ENCODE assay signal across 8 cellular contexts in genomic region chr5:173015240-173016068, GRCh38. TPM values are rescaled to one million over a fixed set of nuclear protein-coding genes. Genes with fewer than 3 reads are reported as not detected.
DNase-seq lines count a peak whose midpoint lies in the region; ATAC-seq and TF ChIP-seq lines count a peak whose summit lies in the region.
"Not testable (repeated sequence)": the region's sequence is repeated elsewhere in the genome, so short reads cannot be mapped to it uniquely, and the experiment has no call there.

No MANE protein-coding gene starts in this region.

- peaks cover 36% of the 10 kb centered on the region for H3K4me1 ChIP-seq in CD4-positive, alpha-beta memory T cell (ENCODE audit: insufficient read depth, low read length)
- H3K4me1 ChIP-seq in heart left ventricle (peaks cover 5 to 87% (median 33%) of the 10 kb centered on the region in 12 donors), mesendoderm (ENCODE audit: control insufficient read depth, low read depth, low read length) (peaks cover 13% of the 10 kb centered on the region), gastrocnemius medialis (peaks cover 44 to 57% of the 10 kb centered on the region in 2 donors), thyroid gland (peaks cover 70 to 73% of the 10 kb centered on the region in 2 donors)

- peak overlapping the region; percentile 32 to 89 (median 53) for H3K27ac Mint-ChIP-seq in CD4-positive, alpha-beta memory T cell
- H3K27ac Mint-ChIP-seq in activated naive CD4-positive, alpha-beta T cell treated with anti-CD3 and anti-CD28 coated beads for 36 hours = peak overlapping the region; percentile 68
- H3K27ac Mint-ChIP-seq in chondrocyte (ENCODE audit: unreplicated experiment) = peak overlapping the region; percentile 84

- H3K9me3 Mint-ChIP-seq in CD4-positive, alpha-beta memory T cell; activated naive CD4-positive, alpha-beta T cell treated with anti-CD3 and anti-CD28 coated beads for 36 hours; chondrocyte (ENCODE audit: low read depth): not testable (repeated sequence)

- not testable (repeated sequence) for H3K27me3 ChIP-seq in CD4-positive, alpha-beta memory T cell (ENCODE audit: insufficient read depth, low read length); heart left ventricle; mesendoderm (ENCODE audit: insufficient read depth, low read length, poor library complexity); gastrocnemius medialis; thyroid gland

- not testable (repeated sequence) for H2BK120ac ChIP-seq in mesendoderm (ENCODE audit: low read depth, low read length)

- H3K4me2 ChIP-seq in mesendoderm (ENCODE audit: low read length) = not testable (repeated sequence)

- peak overlapping the region; percentile 14 for H3K18ac ChIP-seq in mesendoderm (ENCODE audit: low read length)

- not testable (repeated sequence) for H3K79me1 ChIP-seq in mesendoderm (ENCODE audit: low read length)

- not testable (repeated sequence) for TF ChIP-seq CTCF in RWPE1 (conservative IDR thresholded peaks at IDR 0.05; ENCODE audit: low read depth); chondrocyte (IDR thresholded peaks at IDR 0.05); heart left ventricle (IDR thresholded peaks at IDR 0.05); gastrocnemius medialis (IDR thresholded peaks at IDR 0.05 in 4 of 5, conservative IDR thresholded peaks at IDR 0.05 in 1 of 5); thyroid gland (IDR thresholded peaks at IDR 0.05)

- H3K4me1 Mint-ChIP-seq in CD4-positive, alpha-beta memory T cell = peaks cover 32 to 60% (median 51%) of the 10 kb centered on the region in 4 donors
- peaks cover 51% of the 10 kb centered on the region for H3K4me1 Mint-ChIP-seq in activated naive CD4-positive, alpha-beta T cell treated with anti-CD3 and anti-CD28 coated beads for 36 hours (ENCODE audit: low read depth)
- H3K4me1 Mint-ChIP-seq in chondrocyte (ENCODE audit: low read depth) = peaks cover 38% of the 10 kb centered on the region

- H3K4me3 Mint-ChIP-seq in CD4-positive, alpha-beta memory T cell = peak overlapping the region in 1 of 8 donors; percentile 26
- H3K4me3 Mint-ChIP-seq in activated naive CD4-positive, alpha-beta T cell treated with anti-CD3 and anti-CD28 coated beads for 36 hours; chondrocyte (ENCODE audit: unreplicated experiment): not testable (repeated sequence)

- CTCF ChIA-PET in CD4-positive, alpha-beta memory T cell (lab: Charles Lee; ENCODE audit: partially characterized antibody) = not testable (repeated sequence)
- CTCF ChIA-PET in RWPE1 (lab: Yijun Ruan, JAX) = interaction anchor here (0.5 to 0.9 kb wide), 2 partner anchors 128 to 250 kb away, joined by 3 to 4 read pairs; no protein-coding TSS in a partner anchor
- CTCF ChIA-PET in activated naive CD4-positive, alpha-beta T cell treated with anti-CD3 and anti-CD28 coated beads for 36 hours (lab: Charles Lee) = interaction anchor here (0.8 to 1.3 kb wide), 4 partner anchors 9 to 31 kb away, joined by 3 to 6 read pairs (median 5); partner anchors contain the start of gene ATP6V0E1

- not testable (repeated sequence) for H3K27me3 Mint-ChIP-seq in CD4-positive, alpha-beta memory T cell; activated naive CD4-positive, alpha-beta T cell treated with anti-CD3 and anti-CD28 coated beads for 36 hours (ENCODE audit: low read depth); chondrocyte (ENCODE audit: low read depth)

- 90 to 92% (median 91%) methylated on average over 9 of the region's 9 CpGs for WGBS in heart left ventricle, 4 donors
- no CpG with 5 or more reads among the region's 9 CpGs for WGBS in mesendoderm (ENCODE audit: extremely low coverage, insufficient coverage, low lambda C conversion rate)
- 73 to 79% methylated on average over 8 to 9 of the region's 9 CpGs for WGBS in thyroid gland, 2 donors

- H3K4ac ChIP-seq in mesendoderm (ENCODE audit: low read depth, low read length) = not testable (repeated sequence)

- H4K8ac ChIP-seq in mesendoderm (ENCODE audit: low read depth, low read length) = not testable (repeated sequence)

- peak overlapping the region; percentile 54 for H3K56ac ChIP-seq in mesendoderm (ENCODE audit: low read length)

- H4K5ac ChIP-seq in mesendoderm (ENCODE audit: low read length) = not testable (repeated sequence)

- H3K4me3 ChIP-seq in CD4-positive, alpha-beta memory T cell (ENCODE audit: low read length in 2 of 2); heart left ventricle; mesendoderm (ENCODE audit: low read length); gastrocnemius medialis; thyroid gland (replicated peaks in 1 of 3): not testable (repeated sequence)

- TF ChIP-seq POLR2A in heart left ventricle (IDR thresholded peaks at IDR 0.05); gastrocnemius medialis (IDR thresholded peaks at IDR 0.05); thyroid gland (IDR thresholded peaks at IDR 0.05): not testable (repeated sequence)

- H3K36me3 Mint-ChIP-seq in CD4-positive, alpha-beta memory T cell = peaks cover 18 to 29% of the 10 kb centered on the region in 2 donors
- not testable (repeated sequence) for H3K36me3 Mint-ChIP-seq in activated naive CD4-positive, alpha-beta T cell treated with anti-CD3 and anti-CD28 coated beads for 36 hours (ENCODE audit: low read depth); chondrocyte (ENCODE audit: low read depth)

- POLR2A ChIA-PET in CD4-positive, alpha-beta memory T cell (lab: Charles Lee; ENCODE audit: partially characterized antibody) = interaction anchor here (0.6 to 1.6 kb wide), 3 partner anchors 19 to 85 kb away, joined by 3 to 6 read pairs (median 3); no protein-coding TSS in a partner anchor
- POLR2A ChIA-PET in RWPE1 (lab: Yijun Ruan, JAX; ENCODE audit: low non-redundant PET) = not testable (repeated sequence)

- ATAC-seq in heart left ventricle, gastrocnemius medialis: not testable (repeated sequence)

- not testable (repeated sequence) for DNase-seq in CD4-positive, alpha-beta memory T cell; RWPE1 (ENCODE audit: low spot score); activated naive CD4-positive, alpha-beta T cell treated with anti-CD3 and anti-CD28 coated beads for 36 hours; chondrocyte (ENCODE audit: low spot score); heart left ventricle; gastrocnemius medialis; thyroid gland
- peak; percentile 34 for DNase-seq in mesendoderm

- H3K79me2 ChIP-seq in mesendoderm (ENCODE audit: control insufficient read depth, insufficient read depth, low read length) = not testable (repeated sequence)

- H3K27ac ChIP-seq in CD4-positive, alpha-beta memory T cell (ENCODE audit: low read depth, low read length) = not testable (repeated sequence)
- H3K27ac ChIP-seq in RWPE1 (peak overlapping the region; percentile 33), heart left ventricle (peak overlapping the region in 11 of 12 donors; percentile 33 to 88 (median 78)), mesendoderm (ENCODE audit: low read depth, low read length) (peak overlapping the region; percentile 63), gastrocnemius medialis (peak overlapping the region; percentile 72 to 85 (median 76)), thyroid gland (peak overlapping the region; percentile 88 to 99 (median 90))

- not testable (repeated sequence) for H3K9ac ChIP-seq in mesendoderm (ENCODE audit: low read length)

- H3K9me3 ChIP-seq in CD4-positive, alpha-beta memory T cell (ENCODE audit: control insufficient read depth in 1 of 2, low read length in 2 of 2); heart left ventricle; gastrocnemius medialis; thyroid gland: not testable (repeated sequence)

- H3K23ac ChIP-seq in mesendoderm (ENCODE audit: low read length) = not testable (repeated sequence)

- H2AK5ac ChIP-seq in mesendoderm (ENCODE audit: low read length) = not testable (repeated sequence)

- in situ Hi-C loops in gastrocnemius medialis (cut with MboI; ENCODE audit: low sequenced_read_pairs in 4 of 4) = not testable (repeated sequence)

- not testable (repeated sequence) for H2BK15ac ChIP-seq in mesendoderm (replicated peaks; ENCODE audit: low read depth)

- H3K36me3 ChIP-seq in CD4-positive, alpha-beta memory T cell (ENCODE audit: insufficient read depth, low read length); heart left ventricle; mesendoderm (ENCODE audit: control insufficient read depth, insufficient read depth, low read length); gastrocnemius medialis; thyroid gland: not testable (repeated sequence)

- not testable (repeated sequence) for H2BK5ac ChIP-seq in mesendoderm (ENCODE audit: low read length)

- intact Hi-C loops in CD4-positive, alpha-beta memory T cell (cut with micrococcal nuclease); activated naive CD4-positive, alpha-beta T cell treated with anti-CD3 and anti-CD28 coated beads for 36 hours (cut with micrococcal nuclease); gastrocnemius medialis (cut with DNase I; ENCODE audit: low total_unique reads): not testable (repeated sequence)
- intact Hi-C loops in heart left ventricle (cut with DNase I) = loop anchor here in 3 of 10 donors (5.0 to 10.0 kb wide), 2 partner anchors 42 to 129 kb away; partner anchors contain the start of genes BNIP1 (in 2 of the 3) and CREBRF (in 1 of the 3)
- intact Hi-C loops in thyroid gland (cut with DNase I) = loop anchor here (10.0 kb wide), 1 partner anchor 129 kb away; the partner anchor contains the start of gene BNIP1

RNA-seq across cellular contexts. Expression of gene ATP6V0E1, which starts 31.9 kb away (rescaled TPM):
- total RNA-seq in CD4-positive, alpha-beta memory T cell = 100 to 1,000 TPM; 158 TPM
- 100 to 1,000 TPM; 450 to 559 TPM for polyA plus RNA-seq in CD4-positive, alpha-beta memory T cell
- 10 to 100 TPM; 70.9 to 71.9 TPM for total RNA-seq in activated naive CD4-positive, alpha-beta T cell treated with anti-CD3 and anti-CD28 coated beads for 36 hours
- total RNA-seq in chondrocyte (257 to 277 TPM (median 272 TPM) in 3 replicates), heart left ventricle (100 to 1,000 TPM; 127 to 225 (median 196) TPM), gastrocnemius medialis (100 to 1,000 TPM; 101 to 183 (median 164) TPM), thyroid gland (100 to 1,000 TPM; 170 to 254 (median 198) TPM)
- polyA plus RNA-seq in heart left ventricle = 100 to 1,000 TPM; 238 to 242 TPM
- 158 TPM for polyA plus RNA-seq in mesendoderm (2013, experiment 1 of 2)
- 151 TPM for polyA plus RNA-seq in mesendoderm (2013, experiment 2 of 2)

RNA-seq across cellular contexts. Expression of gene CREBRF, which starts 40.7 kb away (rescaled TPM):
- total RNA-seq in CD4-positive, alpha-beta memory T cell = 100 to 1,000 TPM; 102 TPM
- 10 to 100 TPM; 54.8 to 93.1 TPM for polyA plus RNA-seq in CD4-positive, alpha-beta memory T cell
- 10 to 100 TPM; 17.0 to 18.3 TPM for total RNA-seq in activated naive CD4-positive, alpha-beta T cell treated with anti-CD3 and anti-CD28 coated beads for 36 hours
- total RNA-seq in chondrocyte (13.2 to 14.9 TPM (median 14.7 TPM) in 3 replicates), heart left ventricle (10 to 100 TPM; 13.5 to 47.7 (median 24.0) TPM), gastrocnemius medialis (10 to 100 TPM; 20.3 to 35.0 (median 25.5) TPM), thyroid gland (100 to 1,000 TPM in 1 of 4 donors, 10 to 100 TPM in 3; 47.7 to 125 (median 77.3) TPM)
- polyA plus RNA-seq in heart left ventricle = 1 to 10 TPM; 2.7 to 7.0 TPM
- 1.0 TPM for polyA plus RNA-seq in mesendoderm (2013, experiment 1 of 2)
- 1.1 TPM for polyA plus RNA-seq in mesendoderm (2013, experiment 2 of 2)

RNA-seq across cellular contexts. Expression of gene RPL26L1, which starts 56.2 kb away (rescaled TPM):
- total RNA-seq in CD4-positive, alpha-beta memory T cell = 10 to 100 TPM in 1 of 2 experiments, 1 to 10 TPM in 1; 9.6 to 13.3 TPM
- polyA plus RNA-seq in CD4-positive, alpha-beta memory T cell = 10 to 100 TPM; 37.8 TPM
- 10 to 100 TPM; 75.4 to 82.7 TPM for total RNA-seq in activated naive CD4-positive, alpha-beta T cell treated with anti-CD3 and anti-CD28 coated beads for 36 hours
- total RNA-seq in chondrocyte = 40.2 to 43.6 TPM (median 43.5 TPM) in 3 replicates
- 10 to 100 TPM; 19.8 to 36.7 (median 29.5) TPM for total RNA-seq in heart left ventricle
- polyA plus RNA-seq in heart left ventricle = 10 to 100 TPM; 50.3 to 79.5 TPM
- polyA plus RNA-seq in mesendoderm (2013, experiment 1 of 2) = 99.4 TPM
- polyA plus RNA-seq in mesendoderm (2013, experiment 2 of 2) = 101 TPM
- 10 to 100 TPM; 24.8 to 50.4 (median 41.5) TPM for total RNA-seq in gastrocnemius medialis
- 10 to 100 TPM; 27.2 to 46.7 (median 42.9) TPM for total RNA-seq in thyroid gland
